In genomic region chr1:152869808-152870419, GRCh38 we compare ENCODE assay signal across 8 cellular contexts. TPM values are rescaled to one million over a fixed set of nuclear protein-coding genes. Genes with fewer than 3 reads are reported as not detected.
DNase-seq lines count a peak whose midpoint lies in the region; ATAC-seq and TF ChIP-seq lines count a peak whose summit lies in the region.

No MANE protein-coding gene starts in this region.

- intact Hi-C loops in breast epithelium (cut with DNase I; ENCODE audit: low total_unique reads) = no loop called here

- ATAC-seq in GM21529 (IDR thresholded peaks at IDR 0.05; ENCODE audit: unreplicated experiment) = peak; percentile 55
- ATAC-seq in HG03135 (IDR thresholded peaks at IDR 0.05; ENCODE audit: unreplicated experiment) = no peak

- peak; percentile 28 for DNase-seq in NCI-H2029 treated with DMSO at 0.1 percent for 48 hours (lab: John Stamatoyannopoulos, UW)
- peak; percentile 44 to 55 for DNase-seq in breast epithelium (ENCODE audit: low spot score in 2 of 2)
- peak; percentile 68 for DNase-seq in kidney tubule cell (ENCODE audit: low spot score)
- DNase-seq in stimulated activated CD4-positive, alpha-beta T cell treated with anti-CD3 and anti-CD28 coated beads, Interleukin-2, amount 100 ng/mL, for 48 hours = peak; percentile 61 to 62

- TF ChIP-seq POLR2A in breast epithelium (IDR thresholded peaks at IDR 0.05) = no peak

- no peaks in the 10 kb centered on the region for H3K27me3 ChIP-seq in breast epithelium

- TF ChIP-seq CTCF in C4-2B (conservative IDR thresholded peaks at IDR 0.05) = peak; percentile 91
- peak; percentile 94 for TF ChIP-seq CTCF in VCaP (conservative IDR thresholded peaks at IDR 0.05)
- TF ChIP-seq CTCF in breast epithelium (IDR thresholded peaks at IDR 0.05) = peak; percentile 48 to 57 (median 55)

- H3K27ac ChIP-seq in C4-2B = no peak overlapping the region
- no peak overlapping the region for H3K27ac ChIP-seq in VCaP
- H3K27ac ChIP-seq in breast epithelium = no peak overlapping the region

- no peaks in the 10 kb centered on the region for H3K36me3 ChIP-seq in breast epithelium

- no peaks in the 10 kb centered on the region for H3K9me3 ChIP-seq in breast epithelium

- H3K4me3 ChIP-seq in breast epithelium = no peak overlapping the region

- H3K4me1 ChIP-seq in breast epithelium = no peaks in the 10 kb centered on the region

RNA-seq across cellular contexts. Expression of gene SMCP, which starts 8.2 kb away (rescaled TPM):
- total RNA-seq in breast epithelium = not detected

RNA-seq across cellular contexts. Expression of gene LCE7A, which starts 10.1 kb away (rescaled TPM):
- total RNA-seq in breast epithelium = not detected

RNA-seq across cellular contexts. Expression of gene LCE6A, which starts 27.3 kb away (rescaled TPM):
- not detected for total RNA-seq in breast epithelium

RNA-seq across cellular contexts. Expression of gene IVL, which starts 38.4 kb away (rescaled TPM):
- total RNA-seq in breast epithelium = not detected

RNA-seq across cellular contexts. Expression of gene LCE1A, which starts 42.6 kb away (rescaled TPM):
- not detected for total RNA-seq in breast epithelium
